ENCODE assay signal across 8 cellular contexts in the genomic region with DNA sequence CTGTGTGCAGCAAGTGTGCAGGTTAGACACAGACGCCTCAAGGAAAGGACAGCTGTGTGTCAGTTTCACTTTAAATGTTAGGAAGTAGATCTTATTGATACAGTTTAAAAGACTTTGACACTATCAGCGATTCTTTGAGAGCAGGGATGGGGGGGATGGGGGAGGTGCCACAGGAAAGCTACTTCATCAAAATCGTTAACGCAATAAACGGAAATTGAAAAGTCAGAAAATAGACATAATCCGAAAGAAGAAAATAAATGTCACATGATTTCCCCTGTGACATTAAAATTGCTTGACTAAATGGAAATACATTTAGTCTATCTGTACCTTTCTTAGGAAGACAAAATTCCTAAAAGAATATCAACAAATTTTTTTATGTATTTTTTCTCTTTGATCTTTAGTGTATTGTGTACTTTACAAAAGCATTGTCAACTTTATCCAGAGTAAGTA. TPM values are rescaled to one million over a fixed set of nuclear protein-coding genes. Genes with fewer than 3 reads are reported as not detected.
A peak's percentile ranks its signal among the peaks of the same experiment; 100 is the strongest.
DNase-seq lines count a peak whose midpoint lies in the region; TF ChIP-seq lines count a peak whose summit lies in the region.

No MANE protein-coding gene starts in this region.

- H3K9me3 Mint-ChIP-seq in brain = no peaks in the 10 kb centered on the region
- H3K9me3 Mint-ChIP-seq in mesothelial cell of epicardium = no peaks in the 10 kb centered on the region

- peaks cover 14% of the 10 kb centered on the region for H3K4me1 ChIP-seq in vagina

- H3K36me3 Mint-ChIP-seq in brain (peaks cover 23% of the 10 kb centered on the region), mesothelial cell of epicardium (peaks cover 7% of the 10 kb centered on the region)

- H3K4me1 Mint-ChIP-seq in brain = peaks cover 53% of the 10 kb centered on the region
- peaks cover 25% of the 10 kb centered on the region for H3K4me1 Mint-ChIP-seq in mesothelial cell of epicardium

- H3K27me3 Mint-ChIP-seq in brain (peaks cover 17% of the 10 kb centered on the region), mesothelial cell of epicardium (ENCODE audit: low read depth) (no peaks in the 10 kb centered on the region)

- intact Hi-C loops in vagina (cut with DNase I) = no loop called here

- peak overlapping the region; percentile 70 to 71 for H3K4me3 ChIP-seq in vagina

- peak overlapping the region; percentile 90 to 97 (median 93) for H3K4me3 Mint-ChIP-seq in brain
- H3K4me3 Mint-ChIP-seq in mesothelial cell of epicardium = peak overlapping the region; percentile 96

- TF ChIP-seq POLR2A in vagina (IDR thresholded peaks at IDR 0.05) = no peak

- peak overlapping the region; percentile 90 for H3K27ac ChIP-seq in vagina

- peak; percentile 55 for DNase-seq in stimulated activated CD4-positive, alpha-beta T cell treated with anti-CD3 and anti-CD28 coated beads, Interleukin-15, amount 100 ng/mL, for 24 hours
- no peak for DNase-seq in stimulated activated CD4-positive, alpha-beta T cell treated with anti-CD3 and anti-CD28 coated beads, Interleukin-4, amount 100 ng/mL, for 24 hours
- no peak for DNase-seq in mesothelial cell of epicardium (ENCODE audit: low spot score in 2 of 2, unreplicated experiment in 2 of 2)
- DNase-seq in vagina (ENCODE audit: extremely low spot score in 2 of 2) = no peak
- no peak for DNase-seq in GM03348 (ENCODE audit: low spot score)
- no peak for DNase-seq in T-helper 9 cell
- no peak for DNase-seq in kidney tubule cell (ENCODE audit: low spot score)

- TF ChIP-seq CTCF in brain (conservative IDR thresholded peaks at IDR 0.05) (no peak), mesothelial cell of epicardium (IDR thresholded peaks at IDR 0.05; ENCODE audit: unreplicated experiment) (no peak), vagina (IDR thresholded peaks at IDR 0.05) (no peak)

- no peaks in the 10 kb centered on the region for H3K9me3 ChIP-seq in vagina

- H3K36me3 ChIP-seq in vagina = no peaks in the 10 kb centered on the region

- peak overlapping the region; percentile 94 to 99 (median 96) for H3K27ac Mint-ChIP-seq in brain
- H3K27ac Mint-ChIP-seq in mesothelial cell of epicardium = peak overlapping the region; percentile 99

- H3K27me3 ChIP-seq in vagina = no peaks in the 10 kb centered on the region

RNA-seq across cellular contexts. Expression of gene ZNF33B, which starts 0.5 kb away (rescaled TPM):
- 25.6 TPM for polyA plus RNA-seq in brain (ENCODE audit: insufficient read depth, low read depth, low replicate concordance)
- 34.7 to 42.0 TPM (median 35.1 TPM) in 3 replicates for total RNA-seq in mesothelial cell of epicardium
- 15.5 TPM for total RNA-seq in vagina
